Comparison of ENCODE assay signal across 30 cellular contexts in genomic region chr1:217535601-217536377, GRCh38.
A peak's percentile ranks its signal among the peaks of the same experiment; 100 is the strongest.
DNase-seq lines count a peak whose midpoint lies in the region; ATAC-seq and TF ChIP-seq lines count a peak whose summit lies in the region.
"Had no signal": no experiment of that assay in that cellular context is flagged by ENCODE, and none has a peak within 500 bp of the region (broad histone marks: within the 10 kb centered on the region; RNA-seq: fewer than 3 reads in every experiment).

No MANE protein-coding gene starts in this region.

- DNase-seq in AG10803 (ENCODE audit: low read depth) (peak; percentile 33), HFFc6 (peak; percentile 6), mammary epithelial cell (peak; percentile 54), iris pigment epithelial cell (ENCODE audit: low read depth) (peak; percentile 19), brain microvascular endothelial cell (no peak)
- DNase-seq: activated B cell treated with CpG ODN at 0.5 μM for 24 hours; activated CD4-positive, alpha-beta T cell treated with anti-CD3 and anti-CD28 coated beads, Interleukin-2, amount 50 U/mL, for 4 hours; activated naive CD4-positive, alpha-beta T cell treated with anti-CD3 and anti-CD28 coated beads for 36 hours; adrenal gland; AML-193; DMS 273 treated with DMSO at 0.1 percent for 48 hours; H7; kidney; lower lobe of right lung; mucosa of descending colon; NCI-H1694 treated with DMSO at 0.1 percent for 48 hours; NCI-H510A; Right ventricle myocardium superior; small intestine; SW 1271; T-helper 9 cell had no signal

- no peaks in the 10 kb centered on the region for H3K9me3 ChIP-seq in mammary epithelial cell (replicated peaks; ENCODE audit: insufficient read depth, low read length)
- H3K9me3 ChIP-seq: adrenal gland, lower lobe of right lung, mucosa of descending colon, vagina had no signal

- peaks cover 8% of the 10 kb centered on the region for H3K4me1 Mint-ChIP-seq in HFFc6 (ENCODE audit: low read depth)
- H3K4me1 Mint-ChIP-seq: activated B cell treated with CpG ODN at 0.5 μM for 24 hours had no signal

- ATAC-seq in HG02884 (IDR thresholded peaks at IDR 0.05; ENCODE audit: unreplicated experiment) (no peak), HG02588 (IDR thresholded peaks at IDR 0.05; ENCODE audit: unreplicated experiment) (no peak), GM19035 (IDR thresholded peaks at IDR 0.05; ENCODE audit: unreplicated experiment) (no peak)
- ATAC-seq: lower lobe of right lung; mucosa of descending colon; natural killer cell treated with Interleukin-12 subunit alpha and Interleukin-12 subunit beta and Interleukin-15 and Interleukin-18, amount 100 ng/mL, for 72 hours had no signal

- no peak overlapping the region for H3K4me3 Mint-ChIP-seq in HFFc6
- H3K4me3 Mint-ChIP-seq: activated B cell treated with CpG ODN at 0.5 μM for 24 hours; activated naive CD4-positive, alpha-beta T cell treated with anti-CD3 and anti-CD28 coated beads for 36 hours; activated T-helper 1 cell treated with anti-CD3 and anti-CD28 coated beads, Interleukin-12 subunit alpha, Interleukin-12 subunit beta, Interleukin-2, Interleukin-4 antibody, amounts not matched to agents 30 ng/mL and 10 ng/mL and 1 ng/mL, durations not matched to agents 14 hours and 24 hours and 36 hours; CD4-positive, alpha-beta memory T cell; natural killer cell treated with Interleukin-12 subunit alpha and Interleukin-12 subunit beta and Interleukin-15 and Interleukin-18, amount 100 ng/mL, for 72 hours; stimulated activated naive CD8-positive, alpha-beta T cell treated with anti-CD3 and anti-CD28 coated beads, Interleukin-15, Interleukin-2, amounts not matched to agents 100 ng/mL and 50 ng/mL, for 24 hours had no signal

- no peak for TF ChIP-seq CTCF in AG10803 (conservative IDR thresholded peaks at IDR 0.05; ENCODE audit: low read length)
- TF ChIP-seq CTCF in HFFc6 (IDR thresholded peaks at IDR 0.05) = no peak
- no peak for TF ChIP-seq CTCF in mammary epithelial cell (conservative IDR thresholded peaks at IDR 0.05 in 1 of 2, IDR thresholded peaks at IDR 0.05 in 1 of 2; ENCODE audit: extremely low read depth in 1 of 2, insufficient read depth in 1 of 2, low read depth in 1 of 2, low read length in 2 of 2)
- no peak for TF ChIP-seq CTCF in brain microvascular endothelial cell (IDR thresholded peaks at IDR 0.05; ENCODE audit: low read depth, low read length, missing control alignments)

- no peaks in the 10 kb centered on the region for H3K36me3 Mint-ChIP-seq in HFFc6 (ENCODE audit: low read depth)
- H3K36me3 Mint-ChIP-seq: natural killer cell treated with Interleukin-12 subunit alpha and Interleukin-12 subunit beta and Interleukin-15 and Interleukin-18, amount 100 ng/mL, for 72 hours had no signal

- H3K4me3 ChIP-seq in AG10803 (ENCODE audit: low read length) (no peak overlapping the region), mammary epithelial cell (replicated peaks in 1 of 3; ENCODE audit: insufficient read depth in 1 of 3, low read depth in 2 of 3, low read length in 3 of 3) (no peak overlapping the region), brain microvascular endothelial cell (ENCODE audit: low read depth, low read length) (no peak overlapping the region)
- H3K4me3 ChIP-seq: adrenal gland, coronary artery, lower lobe of right lung, mucosa of descending colon, vagina had no signal

- intact Hi-C loops in mammary epithelial cell (cut with micrococcal nuclease) = no loop called here

- CTCF ChIA-PET in mammary epithelial cell (lab: Charles Lee; ENCODE audit: low non-redundant PET) = no interaction called here

- peak overlapping the region; percentile 23 for H3K4me2 ChIP-seq in mammary epithelial cell (ENCODE audit: insufficient read depth, low read depth, low read length)

- WGBS in mammary epithelial cell (ENCODE audit: low coverage, missing lambda C conversion rate) = 89% methylated on average over 9 of the region's 9 CpGs

- H3K9me3 Mint-ChIP-seq in HFFc6 = no peaks in the 10 kb centered on the region
- H3K9me3 Mint-ChIP-seq: activated B cell treated with CpG ODN at 0.5 μM for 24 hours; activated naive CD4-positive, alpha-beta T cell treated with anti-CD3 and anti-CD28 coated beads for 36 hours; activated T-helper 1 cell treated with anti-CD3 and anti-CD28 coated beads, Interleukin-12 subunit alpha, Interleukin-12 subunit beta, Interleukin-2, Interleukin-4 antibody, amounts not matched to agents 30 ng/mL and 10 ng/mL and 1 ng/mL, durations not matched to agents 14 hours and 24 hours and 36 hours; CD4-positive, alpha-beta memory T cell; natural killer cell treated with Interleukin-12 subunit alpha and Interleukin-12 subunit beta and Interleukin-15 and Interleukin-18, amount 100 ng/mL, for 72 hours; stimulated activated naive CD8-positive, alpha-beta T cell treated with anti-CD3 and anti-CD28 coated beads, Interleukin-15, Interleukin-2, amounts not matched to agents 100 ng/mL and 50 ng/mL, for 24 hours had no signal

- H3K27me3 Mint-ChIP-seq in HFFc6 (ENCODE audit: insufficient read depth) = no peaks in the 10 kb centered on the region
- H3K27me3 Mint-ChIP-seq: activated B cell treated with CpG ODN at 0.5 μM for 24 hours; CD4-positive, alpha-beta memory T cell; natural killer cell treated with Interleukin-12 subunit alpha and Interleukin-12 subunit beta and Interleukin-15 and Interleukin-18, amount 100 ng/mL, for 72 hours; stimulated activated naive CD8-positive, alpha-beta T cell treated with anti-CD3 and anti-CD28 coated beads, Interleukin-15, Interleukin-2, amounts not matched to agents 100 ng/mL and 50 ng/mL, for 24 hours had no signal

- in situ Hi-C loops in mammary epithelial cell (cut with MboI; ENCODE audit: low sequenced_read_pairs in 2 of 2) (no loop called here), brain microvascular endothelial cell (cut with HindIII; ENCODE audit: low pct_ligation_motif_present, low sequenced_read_pairs) (no loop called here)

- H3K9ac ChIP-seq in mammary epithelial cell (ENCODE audit: insufficient read depth, low read length) = no peak overlapping the region

- H3K4me1 ChIP-seq in mammary epithelial cell (ENCODE audit: insufficient read depth, low read length) = no peaks in the 10 kb centered on the region
- H3K4me1 ChIP-seq: lower lobe of right lung, vagina had no signal

- no peak overlapping the region for H3K27ac Mint-ChIP-seq in HFFc6
- H3K27ac Mint-ChIP-seq: activated B cell treated with CpG ODN at 0.5 μM for 24 hours; activated naive CD4-positive, alpha-beta T cell treated with anti-CD3 and anti-CD28 coated beads for 36 hours; activated T-helper 1 cell treated with anti-CD3 and anti-CD28 coated beads, Interleukin-12 subunit alpha, Interleukin-12 subunit beta, Interleukin-2, Interleukin-4 antibody, amounts not matched to agents 30 ng/mL and 10 ng/mL and 1 ng/mL, durations not matched to agents 14 hours and 24 hours and 36 hours; CD4-positive, alpha-beta memory T cell; natural killer cell treated with Interleukin-12 subunit alpha and Interleukin-12 subunit beta and Interleukin-15 and Interleukin-18, amount 100 ng/mL, for 72 hours; stimulated activated naive CD8-positive, alpha-beta T cell treated with anti-CD3 and anti-CD28 coated beads, Interleukin-15, Interleukin-2, amounts not matched to agents 100 ng/mL and 50 ng/mL, for 24 hours had no signal

- BruUV-seq in mammary epithelial cell (replicated peaks; lab: Mats Ljungman, UMichigan) = no TSS peak

- dilution Hi-C loops in mammary epithelial cell (cut with HindIII; ENCODE audit: low sequenced_read_pairs) = no loop called here

- H2AFZ ChIP-seq in mammary epithelial cell (ENCODE audit: low read depth, low read length) = no peak overlapping the region

- H3K79me2 ChIP-seq in mammary epithelial cell (ENCODE audit: insufficient read depth, low read length) = no peaks in the 10 kb centered on the region

- H3K27ac ChIP-seq in mammary epithelial cell (ENCODE audit: insufficient read depth, low read depth, low read length) (peak overlapping the region; percentile 54), brain microvascular endothelial cell (no peak overlapping the region)
- H3K27ac ChIP-seq: adrenal gland, coronary artery, lower lobe of right lung, vagina had no signal

- H3K27me3 ChIP-seq in mammary epithelial cell (ENCODE audit: insufficient read depth, low read length) = no peaks in the 10 kb centered on the region
- H3K27me3 ChIP-seq in brain microvascular endothelial cell (replicated peaks) = no peaks in the 10 kb centered on the region
- H3K27me3 ChIP-seq: adrenal gland, vagina had no signal

- no peaks in the 10 kb centered on the region for H3K36me3 ChIP-seq in mammary epithelial cell (ENCODE audit: insufficient read depth, low read length)
- no peaks in the 10 kb centered on the region for H3K36me3 ChIP-seq in brain microvascular endothelial cell (replicated peaks)
- H3K36me3 ChIP-seq: adrenal gland, lower lobe of right lung, vagina had no signal

- H4K20me1 ChIP-seq in mammary epithelial cell (ENCODE audit: insufficient read depth, low read length) = no peaks in the 10 kb centered on the region
